10 cellular contexts compared by ENCODE assay signal in genomic region chr5:140131967-140132409, GRCh38. TPM values are rescaled to one million over a fixed set of nuclear protein-coding genes. Genes with fewer than 3 reads are reported as not detected.
A peak's percentile ranks its signal among the peaks of the same experiment; 100 is the strongest.
DNase-seq lines count a peak whose midpoint lies in the region; ATAC-seq and TF ChIP-seq lines count a peak whose summit lies in the region.
"Had no signal": no experiment of that assay in that cellular context is flagged by ENCODE, and none has a peak within 500 bp of the region (broad histone marks: within the 10 kb centered on the region; RNA-seq: fewer than 3 reads in every experiment).

No MANE protein-coding gene starts in this region.

- ATAC-seq in HG03460 (IDR thresholded peaks at IDR 0.05; ENCODE audit: unreplicated experiment), result no peak

- in situ Hi-C loops in mammary epithelial cell (cut with MboI; ENCODE audit: low sequenced_read_pairs in 2 of 2), result no loop called here

- intact Hi-C loops in mammary epithelial cell (cut with micrococcal nuclease), result no loop called here

- H3K79me2 ChIP-seq in mammary epithelial cell (ENCODE audit: insufficient read depth, low read length), result peaks cover 24% of the 10 kb centered on the region

- no peaks in the 10 kb centered on the region for H3K36me3 ChIP-seq in mammary epithelial cell (ENCODE audit: insufficient read depth, low read length)
- H3K36me3 ChIP-seq: thoracic aorta had no signal

- peak overlapping the region; percentile 47 for H3K4me2 ChIP-seq in mammary epithelial cell (ENCODE audit: insufficient read depth, low read depth, low read length)

- no peaks in the 10 kb centered on the region for H3K9me3 ChIP-seq in mammary epithelial cell (replicated peaks; ENCODE audit: insufficient read depth, low read length)
- H3K9me3 ChIP-seq: thoracic aorta had no signal

- no peak overlapping the region for H3K9ac ChIP-seq in mammary epithelial cell (ENCODE audit: insufficient read depth, low read length)

- H3K4me1 ChIP-seq in mammary epithelial cell (ENCODE audit: insufficient read depth, low read length), result peaks cover 21% of the 10 kb centered on the region

- CTCF ChIA-PET in mammary epithelial cell (lab: Charles Lee; ENCODE audit: low non-redundant PET), result interaction anchor here (0.6 kb wide), 1 partner anchor 229 kb away, joined by 3 read pairs; no protein-coding TSS in a partner anchor

- WGBS in mammary epithelial cell (ENCODE audit: low coverage, missing lambda C conversion rate), result 0% methylated on average over 3 of the region's 3 CpGs

- dilution Hi-C loops in mammary epithelial cell (cut with HindIII; ENCODE audit: low sequenced_read_pairs), result no loop called here

- no peaks in the 10 kb centered on the region for H4K20me1 ChIP-seq in mammary epithelial cell (ENCODE audit: insufficient read depth, low read length)

- H2AFZ ChIP-seq in mammary epithelial cell (ENCODE audit: low read depth, low read length), result peak overlapping the region; percentile 61

- no peak overlapping the region for H3K4me3 ChIP-seq in mammary epithelial cell (replicated peaks in 1 of 3; ENCODE audit: insufficient read depth in 1 of 3, low read depth in 2 of 3, low read length in 3 of 3)
- H3K4me3 ChIP-seq: thoracic aorta had no signal

- BruUV-seq in mammary epithelial cell (replicated peaks; lab: Mats Ljungman, UMichigan), result no TSS peak

- no peak for TF ChIP-seq CTCF in mammary epithelial cell (conservative IDR thresholded peaks at IDR 0.05 in 1 of 2, IDR thresholded peaks at IDR 0.05 in 1 of 2; ENCODE audit: extremely low read depth in 1 of 2, insufficient read depth in 1 of 2, low read depth in 1 of 2, low read length in 2 of 2)

- no peaks in the 10 kb centered on the region for H3K27me3 ChIP-seq in mammary epithelial cell (ENCODE audit: insufficient read depth, low read length)

- peak; percentile 66 for DNase-seq in DMS 273 (lab: John Stamatoyannopoulos, UW; ENCODE audit: unreplicated experiment)
- no peak for DNase-seq in DMS 273 treated with DMSO at 0.1 percent for 48 hours (lab: John Stamatoyannopoulos, UW)
- DNase-seq in NCI-H2196 treated with DMSO at 0.1 percent for 48 hours (lab: John Stamatoyannopoulos, UW; ENCODE audit: unreplicated experiment), result peak; percentile 14
- DNase-seq in mammary epithelial cell, result peak; percentile 91
- peak; percentile 45 for DNase-seq in pulmonary artery endothelial cell (ENCODE audit: low read depth, low spot score)
- DNase-seq in COLO668 (lab: John Stamatoyannopoulos, UW; ENCODE audit: unreplicated experiment), result no peak
- DNase-seq in amygdala (lab: John Stamatoyannopoulos, UW), result no peak

- peak overlapping the region; percentile 46 for H3K27ac ChIP-seq in mammary epithelial cell (ENCODE audit: insufficient read depth, low read depth, low read length)
- H3K27ac ChIP-seq: 22Rv1 had no signal

RNA-seq across cellular contexts. Expression of gene IGIP, which starts 6.3 kb away (rescaled TPM):
- 1 to 10 TPM; 3.4 to 4.5 TPM for total RNA-seq in mammary epithelial cell
- 0.62 TPM for polyA plus RNA-seq in mammary epithelial cell
- 4.4 TPM for polyA minus RNA-seq in mammary epithelial cell
- 4.1 and 4.6 TPM in 2 replicates for total RNA-seq in pulmonary artery endothelial cell

RNA-seq across cellular contexts. Expression of gene PURA, which starts 18.1 kb away (rescaled TPM):
- total RNA-seq in mammary epithelial cell (10 to 100 TPM; 10.8 to 15.2 TPM), pulmonary artery endothelial cell (7.0 and 9.8 TPM in 2 replicates)
- polyA plus RNA-seq in mammary epithelial cell, result 3.3 TPM
- 5.6 TPM for polyA minus RNA-seq in mammary epithelial cell

RNA-seq across cellular contexts. Expression of gene CYSTM1, which starts 43.0 kb away (rescaled TPM):
- 10 to 100 TPM; 27.5 to 31.7 TPM for total RNA-seq in mammary epithelial cell
- polyA plus RNA-seq in mammary epithelial cell, result 32.6 TPM
- 36.9 TPM for polyA minus RNA-seq in mammary epithelial cell
- total RNA-seq in pulmonary artery endothelial cell, result 10.5 and 19.7 TPM in 2 replicates

Comparison
In these comparisons a context has a peak if more than half of its experiments do, and no peak if none do; other contexts are left out.
1. DNase-seq: peak in DMS 273 (single experiment), NCI-H2196 treated with DMSO at 0.1 percent for 48 hours (single experiment), mammary epithelial cell (single experiment) and pulmonary artery endothelial cell (single experiment); none in DMS 273 treated with DMSO at 0.1 percent for 48 hours (single experiment), COLO668 (single experiment) and amygdala (0 of 56).